In genomic region chr18:32086866-32087265, GRCh38 we compare ENCODE assay signal across 1 cellular context.
TF ChIP-seq lines count a peak whose summit lies in the region.

No MANE protein-coding gene starts in this region.

TF ChIP-seq in IMR-90, 13 proteins besides CTCF, POLR2A, EP300 and RAD21:
- TF ChIP-seq MXI1 (IDR thresholded peaks at IDR 0.05; ENCODE audit: borderline replicate concordance, low read depth, low read length): no peak
- TF ChIP-seq CEBPB (IDR thresholded peaks at IDR 0.05; ENCODE audit: low read depth, low read length): 0 out of 2 replicates have a peak, but pooled peaks have one; percentile 29
- TF ChIP-seq NFE2L2 (IDR thresholded peaks at IDR 0.05; ENCODE audit: low read depth, low read length): no peak
- TF ChIP-seq MAZ (IDR thresholded peaks at IDR 0.05; ENCODE audit: borderline replicate concordance, low read depth, low read length): no peak
TF ChIP-seq in IMR-90: peak in this region for 1.
